In genomic region chr7:73715648-73716317, GRCh38 we compare ENCODE assay signal across 8 cellular contexts. TPM values are rescaled to one million over a fixed set of nuclear protein-coding genes. Genes with fewer than 3 reads are reported as not detected.
DNase-seq lines count a peak whose midpoint lies in the region; ATAC-seq and TF ChIP-seq lines count a peak whose summit lies in the region.

No MANE protein-coding gene starts in this region.

- peak; percentile 34 for DNase-seq in stimulated activated naive CD4-positive, alpha-beta T cell treated with Interleukin-2 at 50 U/mL for 16 hours (lab: John Stamatoyannopoulos, UW)
- no peak for DNase-seq in stimulated activated naive CD4-positive, alpha-beta T cell (lab: John Stamatoyannopoulos, UW)
- peak; percentile 95 for DNase-seq in NCI-H510A treated with DMSO at 0.1 percent for 48 hours (lab: John Stamatoyannopoulos, UW)
- peak in 1 of 2 experiments; percentile 46 for DNase-seq in mesothelial cell of epicardium (ENCODE audit: low spot score in 2 of 2, unreplicated experiment in 2 of 2)
- no peak for DNase-seq in iPS-NIHi7 (ENCODE audit: extremely low spot score)

- no peaks in the 10 kb centered on the region for H3K27me3 Mint-ChIP-seq in activated naive CD8-positive, alpha-beta T cell
- peaks cover 2% of the 10 kb centered on the region for H3K27me3 Mint-ChIP-seq in mesothelial cell of epicardium (ENCODE audit: low read depth)

- peaks cover 32% of the 10 kb centered on the region for H3K4me1 Mint-ChIP-seq in activated naive CD8-positive, alpha-beta T cell (ENCODE audit: low read depth)
- H3K4me1 Mint-ChIP-seq in mesothelial cell of epicardium, result peaks cover 26% of the 10 kb centered on the region

- no peaks in the 10 kb centered on the region for H3K9me3 Mint-ChIP-seq in activated naive CD8-positive, alpha-beta T cell (ENCODE audit: low read depth)
- no peaks in the 10 kb centered on the region for H3K9me3 Mint-ChIP-seq in mesothelial cell of epicardium

- no peak overlapping the region for H3K27ac Mint-ChIP-seq in activated naive CD8-positive, alpha-beta T cell
- peak overlapping the region; percentile 62 for H3K27ac Mint-ChIP-seq in mesothelial cell of epicardium

- H3K36me3 Mint-ChIP-seq in activated naive CD8-positive, alpha-beta T cell, result peaks cover 2% of the 10 kb centered on the region
- H3K36me3 Mint-ChIP-seq in mesothelial cell of epicardium, result peaks cover 4% of the 10 kb centered on the region

- peak overlapping the region; percentile 30 for H3K4me3 Mint-ChIP-seq in activated naive CD8-positive, alpha-beta T cell
- peak overlapping the region; percentile 13 for H3K4me3 Mint-ChIP-seq in mesothelial cell of epicardium

- ATAC-seq in HG03039 (IDR thresholded peaks at IDR 0.05; ENCODE audit: unreplicated experiment) (no peak), GM18861 (IDR thresholded peaks at IDR 0.05; ENCODE audit: unreplicated experiment) (no peak)

- no peak for TF ChIP-seq CTCF in mesothelial cell of epicardium (IDR thresholded peaks at IDR 0.05; ENCODE audit: unreplicated experiment)

RNA-seq across cellular contexts. Expression of gene STX1A, which starts 3.7 kb away (rescaled TPM):
- total RNA-seq in mesothelial cell of epicardium, result 12.5 to 15.5 TPM (median 13.2 TPM) in 3 replicates

RNA-seq across cellular contexts. Expression of gene ABHD11, which starts 22.8 kb away (rescaled TPM):
- 33.9 to 40.7 TPM (median 35.2 TPM) in 3 replicates for total RNA-seq in mesothelial cell of epicardium

RNA-seq across cellular contexts. Expression of gene BUD23, which starts 32.4 kb away (rescaled TPM):
- 64.2 to 70.2 TPM (median 69.1 TPM) in 3 replicates for total RNA-seq in mesothelial cell of epicardium

RNA-seq across cellular contexts. Expression of gene DNAJC30, which starts 32.5 kb away (rescaled TPM):
- 13.1 to 14.8 TPM (median 14.6 TPM) in 3 replicates for total RNA-seq in mesothelial cell of epicardium

RNA-seq across cellular contexts. Expression of gene VPS37D, which starts 48.2 kb away (rescaled TPM):
- total RNA-seq in mesothelial cell of epicardium, result 15.4 to 16.7 TPM (median 16.1 TPM) in 3 replicates

Comparison
In these comparisons a context has a peak if more than half of its experiments do, and no peak if none do; other contexts are left out.
1. DNase-seq: peak in stimulated activated naive CD4-positive, alpha-beta T cell treated with Interleukin-2 at 50 U/mL for 16 hours (single experiment) and NCI-H510A treated with DMSO at 0.1 percent for 48 hours (single experiment); none in stimulated activated naive CD4-positive, alpha-beta T cell (0 of 6) and iPS-NIHi7 (single experiment).